Comparison of ENCODE assay signal across 8 cellular contexts in genomic region chrX:40094041-40094899, GRCh38. TPM values are rescaled to one million over a fixed set of nuclear protein-coding genes. Genes with fewer than 3 reads are reported as not detected.
A peak's percentile ranks its signal among the peaks of the same experiment; 100 is the strongest.
DNase-seq lines count a peak whose midpoint lies in the region; ATAC-seq and TF ChIP-seq lines count a peak whose summit lies in the region.

No MANE protein-coding gene starts in this region.

- H3K27ac Mint-ChIP-seq in stimulated activated naive B cell treated with anti-CD40 and anti-IgM and Interleukin-4, amounts not matched to agents 10 μg/mL and 1 μg/mL and 100 μg/mL, for 72 hours = peak overlapping the region; percentile 94

- in situ Hi-C loops in mammary epithelial cell (cut with MboI; ENCODE audit: low sequenced_read_pairs in 2 of 2) = no loop called here

- peak overlapping the region; percentile 86 for H3K4me2 ChIP-seq in mammary epithelial cell (ENCODE audit: insufficient read depth, low read depth, low read length)

- CTCF ChIA-PET in mammary epithelial cell (lab: Charles Lee; ENCODE audit: low non-redundant PET) = no interaction called here

- H3K36me3 Mint-ChIP-seq in stimulated activated naive B cell treated with anti-CD40 and anti-IgM and Interleukin-4, amounts not matched to agents 10 μg/mL and 1 μg/mL and 100 μg/mL, for 72 hours = peaks cover 4 to 25% of the 10 kb centered on the region in 2 donors

- TF ChIP-seq CTCF in GM12865 (IDR thresholded peaks at IDR 0.05; ENCODE audit: insufficient read depth, low read depth, low read length, missing control alignments) = no peak
- no peak for TF ChIP-seq CTCF in mammary epithelial cell (conservative IDR thresholded peaks at IDR 0.05 in 1 of 2, IDR thresholded peaks at IDR 0.05 in 1 of 2; ENCODE audit: extremely low read depth in 1 of 2, insufficient read depth in 1 of 2, low read depth in 1 of 2, low read length in 2 of 2)

- H3K27ac ChIP-seq in mammary epithelial cell (ENCODE audit: insufficient read depth, low read depth, low read length) = no peak overlapping the region

- dilution Hi-C loops in mammary epithelial cell (cut with HindIII; ENCODE audit: low sequenced_read_pairs) = no loop called here

- peak; percentile 23 for DNase-seq in GM12865 (ENCODE audit: low read depth)
- DNase-seq in OCI-M1 (lab: John Stamatoyannopoulos, UW) = peak; percentile 65
- DNase-seq in mammary epithelial cell = no peak
- peak; percentile 30 for DNase-seq in kidney tubule cell (ENCODE audit: low spot score)
- peak; percentile 5 for DNase-seq in stimulated activated naive B cell treated with anti-CD40 and anti-IgM and Interleukin-4, amounts not matched to agents 10 μg/mL and 1 μg/mL and 100 μg/mL, for 72 hours
- no peak for DNase-seq in AG08395 (ENCODE audit: low spot score)

- H2AFZ ChIP-seq in mammary epithelial cell (ENCODE audit: low read depth, low read length) = peak overlapping the region; percentile 45

- no peak for ATAC-seq in stimulated activated naive B cell treated with anti-CD40 and anti-IgM and Interleukin-4, amounts not matched to agents 10 μg/mL and 1 μg/mL and 100 μg/mL, for 72 hours (replicated peaks)
- ATAC-seq in HG02623 (IDR thresholded peaks at IDR 0.05; ENCODE audit: unreplicated experiment) (no peak), GM21576 (IDR thresholded peaks at IDR 0.05; ENCODE audit: unreplicated experiment) (no peak)

- BruUV-seq in mammary epithelial cell (replicated peaks; lab: Mats Ljungman, UMichigan) = no TSS peak

- H3K27me3 ChIP-seq in mammary epithelial cell (ENCODE audit: insufficient read depth, low read length) = peaks cover 38% of the 10 kb centered on the region

- WGBS in mammary epithelial cell (ENCODE audit: low coverage, missing lambda C conversion rate) = 5% methylated on average over 31 of the region's 76 CpGs

- no peaks in the 10 kb centered on the region for H3K9me3 Mint-ChIP-seq in stimulated activated naive B cell treated with anti-CD40 and anti-IgM and Interleukin-4, amounts not matched to agents 10 μg/mL and 1 μg/mL and 100 μg/mL, for 72 hours

- no peak overlapping the region for H3K9ac ChIP-seq in mammary epithelial cell (ENCODE audit: insufficient read depth, low read length)

- no peaks in the 10 kb centered on the region for H3K36me3 ChIP-seq in mammary epithelial cell (ENCODE audit: insufficient read depth, low read length)

- H3K4me3 Mint-ChIP-seq in stimulated activated naive B cell treated with anti-CD40 and anti-IgM and Interleukin-4, amounts not matched to agents 10 μg/mL and 1 μg/mL and 100 μg/mL, for 72 hours = peak overlapping the region; percentile 86 to 89

- peak overlapping the region; percentile 59 for H3K4me3 ChIP-seq in GM12865 (ENCODE audit: low read depth, low read length)
- H3K4me3 ChIP-seq in mammary epithelial cell (replicated peaks in 1 of 3; ENCODE audit: insufficient read depth in 1 of 3, low read depth in 2 of 3, low read length in 3 of 3) = peak overlapping the region; percentile 1 to 62 (median 48)

- peaks cover 0 to 28% of the 10 kb centered on the region in 2 donors for H3K27me3 Mint-ChIP-seq in stimulated activated naive B cell treated with anti-CD40 and anti-IgM and Interleukin-4, amounts not matched to agents 10 μg/mL and 1 μg/mL and 100 μg/mL, for 72 hours

- peaks cover 5% of the 10 kb centered on the region for H4K20me1 ChIP-seq in mammary epithelial cell (ENCODE audit: insufficient read depth, low read length)

- peaks cover 31 to 49% of the 10 kb centered on the region in 2 donors for H3K4me1 Mint-ChIP-seq in stimulated activated naive B cell treated with anti-CD40 and anti-IgM and Interleukin-4, amounts not matched to agents 10 μg/mL and 1 μg/mL and 100 μg/mL, for 72 hours

- peaks cover 24% of the 10 kb centered on the region for H3K4me1 ChIP-seq in mammary epithelial cell (ENCODE audit: insufficient read depth, low read length)

- H3K79me2 ChIP-seq in mammary epithelial cell (ENCODE audit: insufficient read depth, low read length) = peaks cover 35% of the 10 kb centered on the region

- no peaks in the 10 kb centered on the region for H3K9me3 ChIP-seq in mammary epithelial cell (replicated peaks; ENCODE audit: insufficient read depth, low read length)

- intact Hi-C loops in mammary epithelial cell (cut with micrococcal nuclease) = loop anchor here (2.0 kb wide), 1 partner anchor 173 kb away; no protein-coding TSS in a partner anchor

RNA-seq across cellular contexts. Expression of gene BCOR, which starts 3.5 kb away (rescaled TPM):
- 1 to 10 TPM; 7.2 to 9.2 TPM for total RNA-seq in mammary epithelial cell
- 1.8 TPM for polyA plus RNA-seq in mammary epithelial cell
- 33.0 TPM for polyA minus RNA-seq in mammary epithelial cell

Comparison
In these comparisons a context has a peak if more than half of its experiments do, and no peak if none do; other contexts are left out.
1. DNase-seq: peak in GM12865 (single experiment), OCI-M1 (single experiment), kidney tubule cell (single experiment) and stimulated activated naive B cell treated with anti-CD40 and anti-IgM and Interleukin-4, amounts not matched to agents 10 μg/mL and 1 μg/mL and 100 μg/mL, for 72 hours (single experiment); none in mammary epithelial cell (single experiment) and AG08395 (single experiment).